1 cellular context compared by ENCODE assay signal in the genomic region with DNA sequence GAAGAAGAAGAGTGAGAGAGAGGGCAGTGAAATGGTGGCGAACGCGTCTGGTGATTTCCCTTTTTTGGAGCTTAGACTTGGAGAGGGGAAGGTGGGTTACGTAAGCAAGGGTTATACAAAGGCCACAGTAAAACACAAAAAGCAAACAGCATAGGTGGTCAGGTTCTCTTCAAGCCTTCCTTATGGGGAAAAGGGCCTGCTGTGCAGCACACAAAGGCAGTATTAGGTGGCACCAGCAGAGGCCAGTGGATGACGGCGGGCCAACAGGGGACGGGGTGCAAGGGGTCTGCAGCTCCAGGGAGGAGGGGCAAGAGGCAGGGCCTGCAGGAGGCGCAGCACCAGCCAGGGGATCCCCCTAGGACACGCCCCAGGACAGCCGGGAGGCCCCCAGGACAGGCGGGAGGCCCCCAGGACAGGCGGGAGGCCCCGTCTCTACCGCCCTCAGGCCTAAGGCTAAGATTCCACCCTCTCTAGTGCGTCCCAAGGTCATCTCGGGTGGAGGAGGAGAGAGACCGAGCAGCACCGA.
TF ChIP-seq lines count a peak whose summit lies in the region.

No MANE protein-coding gene starts in this region.

TF ChIP-seq in SK-N-SH, 30 proteins besides CTCF, POLR2A, EP300 and RAD21 (continued from another document):
- TF ChIP-seq, protein P1, sequence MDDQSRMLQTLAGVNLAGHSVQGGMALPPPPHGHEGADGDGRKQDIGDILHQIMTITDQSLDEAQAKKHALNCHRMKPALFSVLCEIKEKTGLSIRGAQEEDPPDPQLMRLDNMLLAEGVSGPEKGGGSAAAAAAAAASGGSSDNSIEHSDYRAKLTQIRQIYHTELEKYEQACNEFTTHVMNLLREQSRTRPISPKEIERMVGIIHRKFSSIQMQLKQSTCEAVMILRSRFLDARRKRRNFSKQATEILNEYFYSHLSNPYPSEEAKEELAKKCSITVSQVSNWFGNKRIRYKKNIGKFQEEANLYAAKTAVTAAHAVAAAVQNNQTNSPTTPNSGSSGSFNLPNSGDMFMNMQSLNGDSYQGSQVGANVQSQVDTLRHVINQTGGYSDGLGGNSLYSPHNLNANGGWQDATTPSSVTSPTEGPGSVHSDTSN (IDR thresholded peaks at IDR 0.05): no peak
- TF ChIP-seq EZH2phosphoT487 (IDR thresholded peaks at IDR 0.05; ENCODE audit: borderline replicate concordance, low read depth) (no peak), MXI1 (IDR thresholded peaks at IDR 0.05; ENCODE audit: low read depth, low read length) (no peak), CHD2 (IDR thresholded peaks at IDR 0.05; ENCODE audit: low read length, partially characterized antibody) (no peak), GATA2 (CRISPR knock-in tag; IDR thresholded peaks at IDR 0.05) (no peak), FOXM1 (IDR thresholded peaks at IDR 0.05; ENCODE audit: low read depth) (no peak)
- TF ChIP-seq, protein P2, sequence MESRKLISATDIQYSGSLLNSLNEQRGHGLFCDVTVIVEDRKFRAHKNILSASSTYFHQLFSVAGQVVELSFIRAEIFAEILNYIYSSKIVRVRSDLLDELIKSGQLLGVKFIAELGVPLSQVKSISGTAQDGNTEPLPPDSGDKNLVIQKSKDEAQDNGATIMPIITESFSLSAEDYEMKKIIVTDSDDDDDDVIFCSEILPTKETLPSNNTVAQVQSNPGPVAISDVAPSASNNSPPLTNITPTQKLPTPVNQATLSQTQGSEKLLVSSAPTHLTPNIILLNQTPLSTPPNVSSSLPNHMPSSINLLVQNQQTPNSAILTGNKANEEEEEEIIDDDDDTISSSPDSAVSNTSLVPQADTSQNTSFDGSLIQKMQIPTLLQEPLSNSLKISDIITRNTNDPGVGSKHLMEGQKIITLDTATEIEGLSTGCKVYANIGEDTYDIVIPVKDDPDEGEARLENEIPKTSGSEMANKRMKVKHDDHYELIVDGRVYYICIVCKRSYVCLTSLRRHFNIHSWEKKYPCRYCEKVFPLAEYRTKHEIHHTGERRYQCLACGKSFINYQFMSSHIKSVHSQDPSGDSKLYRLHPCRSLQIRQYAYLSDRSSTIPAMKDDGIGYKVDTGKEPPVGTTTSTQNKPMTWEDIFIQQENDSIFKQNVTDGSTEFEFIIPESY (IDR thresholded peaks at IDR 0.05; ENCODE audit: borderline replicate concordance, low read depth): no peak
- TF ChIP-seq, protein P3, sequence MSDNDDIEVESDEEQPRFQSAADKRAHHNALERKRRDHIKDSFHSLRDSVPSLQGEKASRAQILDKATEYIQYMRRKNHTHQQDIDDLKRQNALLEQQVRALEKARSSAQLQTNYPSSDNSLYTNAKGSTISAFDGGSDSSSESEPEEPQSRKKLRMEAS (IDR thresholded peaks at IDR 0.05; ENCODE audit: low read depth): no peak
